Comparison of ENCODE assay signal across 9 cellular contexts in the genomic region with DNA sequence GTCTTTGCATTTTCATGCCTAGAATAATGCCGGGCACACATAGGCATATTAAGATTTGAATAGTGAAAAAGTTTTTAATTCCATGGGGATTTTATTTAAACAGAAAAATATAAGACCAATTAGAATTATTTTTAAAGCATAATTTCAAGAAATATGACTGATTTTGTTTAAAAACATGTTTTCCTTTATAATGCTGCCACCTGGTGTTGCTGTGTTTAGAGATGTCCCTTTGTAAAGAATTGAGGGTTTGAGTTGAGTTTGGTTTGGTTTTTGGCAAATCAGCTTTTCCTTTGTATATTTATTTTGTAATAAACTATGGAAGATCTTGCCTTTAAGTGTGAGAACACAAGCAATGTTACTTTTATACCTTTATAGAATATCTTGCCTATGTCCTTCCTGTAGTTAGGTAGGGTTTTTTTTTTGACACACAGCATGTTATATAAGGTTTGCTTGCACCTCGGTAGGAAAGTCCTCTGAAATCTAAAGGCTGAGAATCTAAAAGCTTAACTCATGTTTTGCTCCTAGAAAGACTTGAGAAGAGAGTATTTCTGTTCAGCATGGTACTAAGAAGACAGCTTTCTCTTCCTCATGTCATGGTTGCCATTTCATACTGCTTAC. TPM values are rescaled to one million over a fixed set of nuclear protein-coding genes. Genes with fewer than 3 reads are reported as not detected.
DNase-seq lines count a peak whose midpoint lies in the region; ATAC-seq, FAIRE-seq and TF ChIP-seq lines count a peak whose summit lies in the region.
"Had no signal": no experiment of that assay in that cellular context is flagged by ENCODE, and none has a peak within 500 bp of the region (broad histone marks: within the 10 kb centered on the region; RNA-seq: fewer than 3 reads in every experiment).

No MANE protein-coding gene starts in this region.

- H3K9me3 Mint-ChIP-seq in activated naive CD8-positive, alpha-beta T cell (ENCODE audit: low read depth), result no peaks in the 10 kb centered on the region

- peak; percentile 66 for TF ChIP-seq CTCF in A549 (IDR thresholded peaks at IDR 0.05)
- TF ChIP-seq CTCF in HepG2 (CRISPR knock-in tag; IDR thresholded peaks at IDR 0.05), result peak; percentile 25; the same call in 1 of the 2 replicates

- peak; percentile 36 for FAIRE-seq in A549 (lab: Jason Lieb, UNC)
- FAIRE-seq in GM12892 (lab: Jason Lieb, UNC), result peak; percentile 36
- no peak for FAIRE-seq in HepG2 (lab: Jason Lieb, UNC)

- no peak overlapping the region for H3K4me2 ChIP-seq in A549
- no peak overlapping the region for H3K4me2 ChIP-seq in HepG2 (ENCODE audit: low read depth, low read length)

- no peaks in the 10 kb centered on the region for H3K27me3 ChIP-seq in HepG2 (ENCODE audit: control insufficient read depth in 1 of 2, insufficient read depth in 2 of 2, low read length in 2 of 2)

- H3K36me3 Mint-ChIP-seq in activated naive CD8-positive, alpha-beta T cell, result peaks cover 23% of the 10 kb centered on the region

- H3K79me2 ChIP-seq in HepG2 (ENCODE audit: insufficient read depth, low read length), result no peaks in the 10 kb centered on the region

- H3K4me3 ChIP-seq in A549 (no peak overlapping the region), HepG2 (replicated peaks in 1 of 3; ENCODE audit: insufficient read depth in 1 of 3, low read depth in 2 of 3, low read length in 3 of 3) (no peak overlapping the region)

- peak; percentile 69 to 75 for TF ChIP-seq RAD21 in A549 (conservative IDR thresholded peaks at IDR 0.05 in 1 of 2, IDR thresholded peaks at IDR 0.05 in 1 of 2)
- TF ChIP-seq RAD21 in HepG2 (CRISPR knock-in tag; IDR thresholded peaks at IDR 0.05), result 0 out of 2 replicates have a peak, but pooled peaks have one; percentile 15

- TF ChIP-seq EP300 in A549 (IDR thresholded peaks at IDR 0.05), result no peak
- TF ChIP-seq EP300 in HepG2 (IDR thresholded peaks at IDR 0.05; ENCODE audit: low read depth in 2 of 2, low read length in 2 of 2), result no peak
- TF ChIP-seq EP300 in HepG2 (CRISPR knock-in tag; IDR thresholded peaks at IDR 0.05; ENCODE audit: borderline replicate concordance), result no peak

- no TSS peak for BruUV-seq in HepG2 (replicated peaks; lab: Mats Ljungman, UMichigan)

- H3K9ac ChIP-seq in HepG2 (ENCODE audit: insufficient read depth, low read depth, low read length), result no peak overlapping the region

- TF ChIP-seq POLR2A in A549 (IDR thresholded peaks at IDR 0.05; ENCODE audit: low read length) (no peak), GM12892 (IDR thresholded peaks at IDR 0.05; ENCODE audit: low read depth, low read length) (no peak), HepG2 (IDR thresholded peaks at IDR 0.05; ENCODE audit: insufficient read depth in 1 of 2, low read depth in 2 of 2, low read length in 2 of 2) (no peak)

- H3K27ac ChIP-seq in A549, result peak overlapping the region in 1 of 2 experiments; percentile 5; a peak in 2 of 6 replicates
- no peak overlapping the region for H3K27ac ChIP-seq in HepG2 (ENCODE audit: extremely low read length, insufficient read depth, low read length)

- H2AFZ ChIP-seq in HepG2 (ENCODE audit: low read length), result no peak overlapping the region

- peaks cover 4% of the 10 kb centered on the region; the same call in 1 of the 2 replicates for H4K20me1 ChIP-seq in HepG2 (ENCODE audit: insufficient read depth, low read length)

- POLR2A ChIA-PET in A549 (lab: Yijun Ruan, JAX), result interaction anchor here (0.7 kb wide), 1 partner anchor 168 kb away, joined by 4 read pairs; no protein-coding TSS in a partner anchor
- POLR2A ChIA-PET in HepG2 (lab: Yijun Ruan, JAX), result no interaction called here

- no peak for DNase-seq in A549 (ENCODE audit: low read depth in 1 of 2, low spot score in 1 of 2)
- no peak for DNase-seq in GM12892 (ENCODE audit: insufficient read length)
- no peak for DNase-seq in HepG2 (ENCODE audit: low spot score)
- DNase-seq in HPDE6-E6E7 (ENCODE audit: extremely low spot score), result no peak
- DNase-seq in UCSD-AML1 (lab: John Stamatoyannopoulos, UW; ENCODE audit: unreplicated experiment), result no peak
- no peak for DNase-seq in LoVo (ENCODE audit: low spot score)
- DNase-seq: RPMI8226 had no signal

- intact Hi-C loops in HepG2 (cut with micrococcal nuclease; ENCODE audit: unreplicated experiment), result loop anchor here (5.0 kb wide), 1 partner anchor 34 kb away; the partner anchor contains the start of gene HIF1A

- ATAC-seq in A549 (no peak), HepG2 (no peak), GM21423 (IDR thresholded peaks at IDR 0.05; ENCODE audit: unreplicated experiment) (no peak)

- WGBS in A549 (ENCODE audit: missing lambda C conversion rate), result 80% methylated on average over 2 of the region's 2 CpGs
- WGBS in HepG2 (ENCODE audit: low lambda C conversion rate), result 91% methylated on average over 2 of the region's 2 CpGs

- no peaks in the 10 kb centered on the region for H3K27me3 Mint-ChIP-seq in activated naive CD8-positive, alpha-beta T cell

- H3K4me1 Mint-ChIP-seq in activated naive CD8-positive, alpha-beta T cell (ENCODE audit: low read depth), result peaks cover 44% of the 10 kb centered on the region

- peak overlapping the region; percentile 68 for H3K27ac Mint-ChIP-seq in activated naive CD8-positive, alpha-beta T cell

- H3K4me1 ChIP-seq in A549 (peaks cover 93% of the 10 kb centered on the region), HepG2 (ENCODE audit: insufficient read depth, low read length) (no peaks in the 10 kb centered on the region)

- in situ Hi-C loops in HepG2 (cut with HindIII; ENCODE audit: extremely low pct_ligation_motif_present, low pct_unique_long_range_greater_than_20kb), result loop anchor here (5.0 kb wide), 1 partner anchor 269 kb away; no protein-coding TSS in a partner anchor

- CTCF ChIA-PET in A549 (lab: Yijun Ruan, JAX), result interaction anchor here (0.6 to 3.7 kb wide), 17 partner anchors 11 to 269 kb away, joined by 3 to 28 read pairs (median 3); no protein-coding TSS in a partner anchor
- CTCF ChIA-PET in HepG2 (lab: Yijun Ruan, JAX; ENCODE audit: low intra/inter-chr PET ratio, low total read pairs), result interaction anchor here (1.1 to 2.7 kb wide), 4 partner anchors 169 to 274 kb away, joined by 4 to 26 read pairs (median 6); no protein-coding TSS in a partner anchor

- H3K9me3 ChIP-seq in A549 (no peaks in the 10 kb centered on the region), HepG2 (ENCODE audit: low read length) (no peaks in the 10 kb centered on the region)

- no peak overlapping the region for H3K4me3 Mint-ChIP-seq in activated naive CD8-positive, alpha-beta T cell

- H3K36me3 ChIP-seq in HepG2 (replicated peaks in 1 of 2; ENCODE audit: control insufficient read depth in 1 of 2, insufficient read depth in 2 of 2, low read length in 2 of 2), result peaks cover 10 to 79% of the 10 kb centered on the region in 2 experiments

RNA-seq across cellular contexts. Expression of gene SNAPC1, which starts 31.4 kb away (rescaled TPM):
- polyA plus RNA-seq in A549 (2011; rRNA removed) (15.2 and 30.5 TPM in 2 replicates), A549 (2017; fragmentation: RNase III; extraction: RNeasy Plus Mini Kit Qiagen cat#74134 plus additional on column Dnase treatment) (22.3 to 24.5 TPM (median 22.8 TPM) in 3 replicates), HepG2 (2011; rRNA removed) (1.9 and 2.6 TPM in 2 replicates)
- 4.7 and 5.9 TPM in 2 replicates for polyA plus RNA-seq in A549 (2012; cell fraction: cytosol; rRNA removed)
- polyA plus RNA-seq in A549 (2012; cell fraction: nucleus; rRNA removed), result 2.6 and 5.7 TPM in 2 replicates
- 2.7 and 3.6 TPM in 2 replicates for polyA minus RNA-seq in A549 (2011; rRNA and poly(A)+ RNA removed)
- 9.9 TPM for polyA plus RNA-seq in GM12892 (2012; ENCODE audit: missing spikeins)
- total RNA-seq in HepG2 (2016; rRNA removed; fragmentation: Illumina TruSeq; extraction: Trizol), result 8.4 and 8.5 TPM in 2 replicates
- 1.9 and 2.3 TPM in 2 replicates for total RNA-seq in HepG2 (2016; cell fraction: cytosol; rRNA removed; fragmentation: Illumina TruSeq; extraction: Trizol; ENCODE audit: low read depth)
- 8.4 and 8.6 TPM in 2 replicates for total RNA-seq in HepG2 (2016; cell fraction: insoluble cytoplasmic fraction; rRNA removed; fragmentation: Illumina TruSeq; extraction: Trizol)
- 2.8 and 3.6 TPM in 2 replicates for total RNA-seq in HepG2 (2016; cell fraction: membrane; rRNA removed; fragmentation: Illumina TruSeq; extraction: Trizol)
- total RNA-seq in HepG2 (2016; cell fraction: nucleus; rRNA removed; fragmentation: Illumina TruSeq; extraction: Trizol), result 5.8 and 7.5 TPM in 2 replicates
- 1.0 and 1.8 TPM in 2 replicates for polyA plus RNA-seq in HepG2 (2011; cell fraction: cytosol; rRNA removed)
- polyA plus RNA-seq in HepG2 (2011; cell fraction: nucleus; rRNA removed), result 0.90 and 0.97 TPM in 2 replicates
- 3.8 and 4.8 TPM in 2 replicates for polyA plus RNA-seq in HepG2 (2012)
- 0.49 and 0.59 TPM in 2 replicates for polyA plus RNA-seq in HepG2 (2016; cell fraction: cytosol; fragmentation: Illumina TruSeq; extraction: Trizol; ENCODE audit: low read depth)
- 6.9 TPM in 2 replicates for polyA plus RNA-seq in HepG2 (2016; cell fraction: insoluble cytoplasmic fraction; fragmentation: Illumina TruSeq; extraction: Trizol; ENCODE audit: low read depth)
- polyA plus RNA-seq in HepG2 (2016; cell fraction: membrane; fragmentation: Illumina TruSeq; extraction: Trizol; ENCODE audit: low read depth), result 0.82 and 1.0 TPM in 2 replicates
- polyA plus RNA-seq in HepG2 (2016; cell fraction: nucleus; fragmentation: Illumina TruSeq; extraction: Trizol; ENCODE audit: insufficient read depth, low read depth), result 7.6 and 9.2 TPM in 2 replicates
- polyA minus RNA-seq in HepG2 (2011; rRNA and poly(A)+ RNA removed; ENCODE audit: low replicate concordance), result 0.24 and 1.2 TPM in 2 replicates
- polyA minus RNA-seq in HepG2 (2011; cell fraction: cytosol; rRNA and poly(A)+ RNA removed), result 2.5 and 2.7 TPM in 2 replicates
- polyA minus RNA-seq in HepG2 (2011; cell fraction: nucleus; rRNA and poly(A)+ RNA removed), result 2.6 and 4.0 TPM in 2 replicates

RNA-seq across cellular contexts. Expression of gene HIF1A, which starts 35.6 kb away (rescaled TPM):
- polyA plus RNA-seq in A549 (2011; rRNA removed) (284 and 383 TPM in 2 replicates), A549 (2017; fragmentation: RNase III; extraction: RNeasy Plus Mini Kit Qiagen cat#74134 plus additional on column Dnase treatment) (280 to 397 TPM (median 391 TPM) in 3 replicates), HepG2 (2011; rRNA removed) (41.0 and 42.8 TPM in 2 replicates)
- 27.9 and 38.2 TPM in 2 replicates for polyA plus RNA-seq in A549 (2012; cell fraction: cytosol; rRNA removed)
- polyA plus RNA-seq in A549 (2012; cell fraction: nucleus; rRNA removed), result 38.2 and 49.4 TPM in 2 replicates
- 228 and 254 TPM in 2 replicates for polyA minus RNA-seq in A549 (2011; rRNA and poly(A)+ RNA removed)
- 46.9 TPM for polyA plus RNA-seq in GM12892 (2012; ENCODE audit: missing spikeins)
- total RNA-seq in HepG2 (2016; rRNA removed; fragmentation: Illumina TruSeq; extraction: Trizol), result 126 and 211 TPM in 2 replicates
- 19.1 and 34.5 TPM in 2 replicates for total RNA-seq in HepG2 (2016; cell fraction: cytosol; rRNA removed; fragmentation: Illumina TruSeq; extraction: Trizol; ENCODE audit: low read depth)
- total RNA-seq in HepG2 (2016; cell fraction: insoluble cytoplasmic fraction; rRNA removed; fragmentation: Illumina TruSeq; extraction: Trizol), result 123 and 189 TPM in 2 replicates
- 36.2 and 39.8 TPM in 2 replicates for total RNA-seq in HepG2 (2016; cell fraction: membrane; rRNA removed; fragmentation: Illumina TruSeq; extraction: Trizol)
- 102 and 119 TPM in 2 replicates for total RNA-seq in HepG2 (2016; cell fraction: nucleus; rRNA removed; fragmentation: Illumina TruSeq; extraction: Trizol)
- 19.1 and 32.4 TPM in 2 replicates for polyA plus RNA-seq in HepG2 (2011; cell fraction: cytosol; rRNA removed)
- 26.9 and 40.5 TPM in 2 replicates for polyA plus RNA-seq in HepG2 (2011; cell fraction: nucleus; rRNA removed)
- 58.1 and 68.2 TPM in 2 replicates for polyA plus RNA-seq in HepG2 (2012)
- 3.1 and 3.4 TPM in 2 replicates for polyA plus RNA-seq in HepG2 (2016; cell fraction: cytosol; fragmentation: Illumina TruSeq; extraction: Trizol; ENCODE audit: low read depth)
- 155 and 156 TPM in 2 replicates for polyA plus RNA-seq in HepG2 (2016; cell fraction: insoluble cytoplasmic fraction; fragmentation: Illumina TruSeq; extraction: Trizol; ENCODE audit: low read depth)
- polyA plus RNA-seq in HepG2 (2016; cell fraction: membrane; fragmentation: Illumina TruSeq; extraction: Trizol; ENCODE audit: low read depth), result 11.9 and 12.5 TPM in 2 replicates
- 108 and 129 TPM in 2 replicates for polyA plus RNA-seq in HepG2 (2016; cell fraction: nucleus; fragmentation: Illumina TruSeq; extraction: Trizol; ENCODE audit: insufficient read depth, low read depth)
- polyA minus RNA-seq in HepG2 (2011; rRNA and poly(A)+ RNA removed; ENCODE audit: low replicate concordance), result 67.4 and 132 TPM in 2 replicates
- polyA minus RNA-seq in HepG2 (2011; cell fraction: cytosol; rRNA and poly(A)+ RNA removed), result 77.8 and 127 TPM in 2 replicates
- 102 and 161 TPM in 2 replicates for polyA minus RNA-seq in HepG2 (2011; cell fraction: nucleus; rRNA and poly(A)+ RNA removed)

Comparison
In these comparisons a context has a peak if more than half of its experiments do, and no peak if none do; other contexts are left out.
1. Of the 38 proteins assayed by ChIP-seq in both HepG2 and A549: peak only in HepG2: none; only in A549: none; in both: CTCF, RAD21 and SMC3; in neither: 35.